Comparison of ENCODE assay signal across 8 cellular contexts in genomic region chr5:123813937-123814624, GRCh38.
DNase-seq lines count a peak whose midpoint lies in the region; ATAC-seq and TF ChIP-seq lines count a peak whose summit lies in the region.

No MANE protein-coding gene starts in this region.

- H3K27me3 ChIP-seq in GM06990 (replicated peaks; ENCODE audit: control insufficient read depth, insufficient read depth, low read length) (no peaks in the 10 kb centered on the region), vagina (no peaks in the 10 kb centered on the region)

- no peak overlapping the region for H3K4me3 ChIP-seq in GM06990 (replicated peaks; ENCODE audit: low read depth, low read length)
- H3K4me3 ChIP-seq in vagina = no peak overlapping the region

- intact Hi-C loops in vagina (cut with DNase I) = no loop called here

- peaks cover 14% of the 10 kb centered on the region for H3K4me1 Mint-ChIP-seq in memory B cell

- ATAC-seq in memory B cell (ENCODE audit: low read depth) (peak; percentile 51), GM19324 (IDR thresholded peaks at IDR 0.05; ENCODE audit: low FRiP score, unreplicated experiment) (no peak), GM21786 (IDR thresholded peaks at IDR 0.05; ENCODE audit: unreplicated experiment) (no peak)

- peaks cover 4% of the 10 kb centered on the region for H3K27me3 Mint-ChIP-seq in memory B cell

- TF ChIP-seq CTCF in GM06990 (IDR thresholded peaks at IDR 0.05; ENCODE audit: insufficient read depth, low read length, poor library complexity, severe bottlenecking) (no peak), vagina (IDR thresholded peaks at IDR 0.05) (no peak)

- DNase-seq in GM06990 (ENCODE audit: extremely low read depth, insufficient read length) = peak; percentile 41
- peak; percentile 77 for DNase-seq in NCI-H146 treated with DMSO at 0.1 percent for 48 hours (lab: John Stamatoyannopoulos, UW; ENCODE audit: unreplicated experiment)
- peak; percentile 6 for DNase-seq in amniotic stem cell (lab: John Stamatoyannopoulos, UW)
- no peak for DNase-seq in memory B cell (ENCODE audit: low spot score in 2 of 2)
- DNase-seq in vagina (ENCODE audit: extremely low spot score in 2 of 2) = no peak
- no peak for DNase-seq in stimulated activated CD8-positive, alpha-beta memory T cell treated with anti-CD3 and anti-CD28 coated beads, Interleukin-4, amount 100 ng/mL, for 48 hours

- peaks cover 27% of the 10 kb centered on the region for H3K4me1 ChIP-seq in vagina

- TF ChIP-seq POLR2A in vagina (IDR thresholded peaks at IDR 0.05) = no peak

- H3K36me3 Mint-ChIP-seq in memory B cell = no peaks in the 10 kb centered on the region

- H3K9me3 ChIP-seq in vagina = no peaks in the 10 kb centered on the region

- H3K27ac Mint-ChIP-seq in memory B cell = peak overlapping the region; percentile 15

- peak overlapping the region; percentile 4 for H3K4me3 Mint-ChIP-seq in memory B cell

- H3K9me3 Mint-ChIP-seq in memory B cell = no peaks in the 10 kb centered on the region

- H3K27ac ChIP-seq in vagina = no peak overlapping the region

- H3K36me3 ChIP-seq in GM06990 (ENCODE audit: control insufficient read depth, insufficient read depth, low read length) (no peaks in the 10 kb centered on the region), vagina (no peaks in the 10 kb centered on the region)

Comparison
In these comparisons a context has a peak if more than half of its experiments do, and no peak if none do; other contexts are left out.
1. DNase-seq: peak in GM06990 (single experiment), NCI-H146 treated with DMSO at 0.1 percent for 48 hours (single experiment) and amniotic stem cell (single experiment); none in memory B cell (0 of 2), vagina (0 of 2) and stimulated activated CD8-positive, alpha-beta memory T cell treated with anti-CD3 and anti-CD28 coated beads, Interleukin-4, amount 100 ng/mL, for 48 hours (single experiment).